Comparison of ENCODE assay signal across 1 cellular context in the genomic region with DNA sequence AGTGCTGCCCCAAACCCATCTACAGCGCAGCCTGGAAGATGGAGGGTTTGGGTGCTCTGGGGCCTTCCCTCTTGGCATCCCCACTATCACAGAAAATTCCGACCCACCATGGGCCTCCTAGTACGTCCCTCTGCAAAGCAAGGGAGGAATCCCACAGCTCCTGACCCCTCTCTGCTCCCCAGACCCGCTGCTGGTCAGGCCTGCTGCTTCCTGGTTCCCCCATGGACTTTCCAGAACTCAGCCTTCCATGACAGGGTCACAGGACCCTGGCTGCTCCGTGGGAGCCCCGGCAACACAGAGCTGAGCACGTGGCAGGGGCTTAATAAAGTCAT.
A peak's percentile ranks its signal among the peaks of the same experiment; 100 is the strongest.
TF ChIP-seq lines count a peak whose summit lies in the region.

No MANE protein-coding gene starts in this region.

TF ChIP-seq in H1, 55 proteins besides CTCF, POLR2A, EP300 and RAD21:
- no peak for TF ChIP-seq CEBPB (IDR thresholded peaks at IDR 0.05; ENCODE audit: low read depth, low read length)
- TF ChIP-seq, protein P1, sequence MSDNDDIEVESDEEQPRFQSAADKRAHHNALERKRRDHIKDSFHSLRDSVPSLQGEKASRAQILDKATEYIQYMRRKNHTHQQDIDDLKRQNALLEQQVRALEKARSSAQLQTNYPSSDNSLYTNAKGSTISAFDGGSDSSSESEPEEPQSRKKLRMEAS (IDR thresholded peaks at IDR 0.05) = peak; percentile 7; the same call in 1 of the 2 replicates
